8 cellular contexts compared by ENCODE assay signal in the genomic region with DNA sequence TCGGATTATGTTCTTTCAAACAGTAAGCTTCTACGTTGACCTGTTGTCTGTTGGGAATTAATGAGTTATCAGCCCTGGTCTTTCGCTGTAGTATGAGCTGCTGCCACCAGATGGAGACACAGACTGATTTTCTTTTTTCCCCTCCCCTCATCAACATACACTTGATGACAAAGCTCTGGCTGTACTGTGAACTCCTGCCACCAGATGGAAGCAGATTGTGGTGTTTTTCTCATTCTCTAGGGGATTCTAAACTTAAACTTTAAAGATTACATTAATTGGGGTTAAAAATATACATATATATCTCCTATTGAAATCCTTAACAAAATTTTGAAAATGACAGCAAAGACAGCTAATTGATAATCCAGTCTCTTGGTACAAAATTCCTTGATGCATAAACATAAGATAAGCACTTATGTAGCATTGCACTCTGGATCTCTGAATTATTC. TPM values are rescaled to one million over a fixed set of nuclear protein-coding genes. Genes with fewer than 3 reads are reported as not detected.
DNase-seq lines count a peak whose midpoint lies in the region; ATAC-seq and TF ChIP-seq lines count a peak whose summit lies in the region.

No MANE protein-coding gene starts in this region.

- DNase-seq in COLO829 (ENCODE audit: low spot score) (peak; percentile 80), NCI-H526 treated with DMSO at 0.1 percent for 48 hours (lab: John Stamatoyannopoulos, UW) (peak; percentile 62), dermis microvascular lymphatic vessel endothelial cell (ENCODE audit: low read depth in 2 of 2) (peak; percentile 73 to 74), lung (ENCODE audit: low spot score) (peak; percentile 54)
- peak; percentile 31 to 52 for DNase-seq in activated CD4-positive, alpha-beta T cell treated with anti-CD3 and anti-CD28 coated beads, Interleukin-2, amount 50 U/mL, for 24 hours (ENCODE audit: low read depth in 1 of 2, low spot score in 1 of 2)
- DNase-seq in stimulated activated CD8-positive, alpha-beta memory T cell treated with anti-CD3 and anti-CD28 coated beads, Interleukin-2, amount 100 ng/mL, for 1 hour (ENCODE audit: low read depth in 2 of 2), result peak; percentile 17 to 21

- no peaks in the 10 kb centered on the region for H3K27me3 ChIP-seq in lung (ENCODE audit: control insufficient read depth, insufficient read depth)

- H3K4me3 ChIP-seq in lung, result no peak overlapping the region

- H3K4me1 ChIP-seq in lung (ENCODE audit: control insufficient read depth in 2 of 2, insufficient read depth in 2 of 2, low read length in 2 of 2), result no peaks in the 10 kb centered on the region

- ATAC-seq in GM19463 (IDR thresholded peaks at IDR 0.05; ENCODE audit: unreplicated experiment) (peak; percentile 76), HG03521 (IDR thresholded peaks at IDR 0.05; ENCODE audit: unreplicated experiment) (peak; percentile 68), lung (ENCODE audit: insufficient read depth, low FRiP score) (peak; percentile 94)

- H3K9me3 ChIP-seq in lung (ENCODE audit: control insufficient read depth in 2 of 2, insufficient read depth in 1 of 2, low read length in 1 of 2), result no peaks in the 10 kb centered on the region

- 14 to 17% methylated on average over 3 of the region's 3 CpGs for WGBS in lung, 2 donors

- no peaks in the 10 kb centered on the region for H3K36me3 ChIP-seq in lung (ENCODE audit: control insufficient read depth in 2 of 2, insufficient read depth in 2 of 2, low read length in 2 of 2)

- TF ChIP-seq CTCF in lung (IDR thresholded peaks at IDR 0.05; ENCODE audit: control extremely low read depth, extremely low read depth), result peak; percentile 94

- no peak overlapping the region for H3K27ac ChIP-seq in lung (ENCODE audit: low read depth in 1 of 2, low read length in 1 of 2)

RNA-seq across cellular contexts. Expression of a gene that starts 44.8 kb away (rescaled TPM):
- total RNA-seq in dermis microvascular lymphatic vessel endothelial cell, result 117 and 181 TPM in 2 replicates
- total RNA-seq in lung, result 10 to 100 TPM; 54.3 to 55.9 TPM
- 10 to 100 TPM; 47.5 to 50.3 TPM for polyA plus RNA-seq in lung

RNA-seq across cellular contexts. Expression of a gene that starts 46.8 kb away (rescaled TPM):
- total RNA-seq in dermis microvascular lymphatic vessel endothelial cell, result 0.63 and 0.64 TPM in 2 replicates
- 10 to 100 TPM in 1 of 2 donors, 1 to 10 TPM in 1; 3.6 to 15.4 TPM for total RNA-seq in lung
- polyA plus RNA-seq in lung, result 1 to 10 TPM in 1 of 2 donors, under 1 TPM in 1; 0.59 to 4.0 TPM

Comparison
In these comparisons a context has a peak if more than half of its experiments do, and no peak if none do; other contexts are left out.
1. DNase-seq: peak in every context shown above with its lines; median percentile 80 in COLO829; 74 in dermis microvascular lymphatic vessel endothelial cell; 62 in NCI-H526 treated with DMSO at 0.1 percent for 48 hours; 54 in lung; 42 in activated CD4-positive, alpha-beta T cell treated with anti-CD3 and anti-CD28 coated beads, Interleukin-2, amount 50 U/mL, for 24 hours; 19 in stimulated activated CD8-positive, alpha-beta memory T cell treated with anti-CD3 and anti-CD28 coated beads, Interleukin-2, amount 100 ng/mL, for 1 hour.